In the genomic region with DNA sequence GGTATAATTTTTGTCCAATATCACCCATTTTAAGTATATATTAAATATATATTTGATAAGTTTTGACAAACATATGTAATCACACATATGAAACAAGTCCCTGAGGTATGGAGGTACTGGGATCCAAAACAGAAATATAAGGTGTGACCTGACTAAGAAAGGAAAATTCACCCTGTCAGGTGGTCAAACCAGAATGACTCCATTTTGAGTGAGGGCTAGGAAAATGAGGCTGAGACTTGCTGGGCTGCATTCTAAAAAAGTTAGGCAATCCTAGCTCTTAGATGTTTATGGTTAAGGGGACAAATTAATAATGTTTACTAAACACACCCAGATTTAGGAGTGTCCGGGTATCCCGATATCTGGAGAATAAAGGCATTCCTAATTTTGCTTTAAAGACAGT, we compare ENCODE assay signal across 25 cellular contexts. TPM values are rescaled to one million over a fixed set of nuclear protein-coding genes. Genes with fewer than 3 reads are reported as not detected.
A peak's percentile ranks its signal among the peaks of the same experiment; 100 is the strongest.
DNase-seq lines count a peak whose midpoint lies in the region; ATAC-seq, FAIRE-seq and TF ChIP-seq lines count a peak whose summit lies in the region.
"Had no signal": no experiment of that assay in that cellular context is flagged by ENCODE, and none has a peak within 500 bp of the region (broad histone marks: within the 10 kb centered on the region; RNA-seq: fewer than 3 reads in every experiment).

No MANE protein-coding gene starts in this region.

- H3K4me2 ChIP-seq in PC-9: peak overlapping the region; percentile 62
- H3K4me2 ChIP-seq in smooth muscle cell: no peak overlapping the region
- H3K4me2 ChIP-seq: A549; BLaER1 treated with 17β-estradiol and CSF1 and Interleukin-3, amounts not matched to agents 10 nM and 100 nM had no signal

- intact Hi-C loops in Caco-2 (cut with micrococcal nuclease; ENCODE audit: unreplicated experiment) (no loop called here), PC-9 (cut with micrococcal nuclease; ENCODE audit: unreplicated experiment) (loop anchor here (1.0 kb wide), 1 partner anchor 11 kb away; no protein-coding TSS in a partner anchor), left ventricle myocardium inferior (cut with micrococcal nuclease) (loop anchor here (10.0 kb wide), 1 partner anchor 63 kb away; no protein-coding TSS in a partner anchor)

- no peak for ATAC-seq in HG03442 (IDR thresholded peaks at IDR 0.05; ENCODE audit: unreplicated experiment)
- ATAC-seq: A549 had no signal

- H3K9ac ChIP-seq in smooth muscle cell (ENCODE audit: low read depth): no peak overlapping the region
- H3K9ac ChIP-seq: BLaER1 treated with 17β-estradiol and CSF1 and Interleukin-3, amounts not matched to agents 10 nM and 100 nM; GM23248 had no signal

- H3K4me1 ChIP-seq in Caco-2 (peaks cover 19% of the 10 kb centered on the region), PC-9 (replicated peaks; ENCODE audit: insufficient read depth) (peaks cover 40% of the 10 kb centered on the region), smooth muscle cell (ENCODE audit: low read depth) (no peaks in the 10 kb centered on the region), left ventricle myocardium inferior (peaks cover 9% of the 10 kb centered on the region)
- H3K4me1 ChIP-seq: A549, BE2C had no signal

- H3K27me3 Mint-ChIP-seq in Caco-2 (ENCODE audit: insufficient read depth, unreplicated experiment): no peaks in the 10 kb centered on the region

- no peak for TF ChIP-seq POLR2A in GM12891 (IDR thresholded peaks at IDR 0.05; ENCODE audit: low read depth, low read length)

- peak overlapping the region; percentile 53 for H3K4me3 Mint-ChIP-seq in Caco-2 (ENCODE audit: unreplicated experiment)
- H3K4me3 Mint-ChIP-seq: CD14-positive monocyte; CD4-positive, alpha-beta T cell; CD8-positive, alpha-beta memory T cell had no signal

- H2AFZ ChIP-seq in PC-9 (no peak overlapping the region), smooth muscle cell (ENCODE audit: low read depth) (no peak overlapping the region)
- H2AFZ ChIP-seq: GM23248 had no signal

- WGBS in smooth muscle cell (ENCODE audit: low lambda C conversion rate): 59% methylated on average over 2 of the region's 2 CpGs

- H3F3A ChIP-seq in PC-9 (ENCODE audit: insufficient read depth, low read depth): peaks cover 14% of the 10 kb centered on the region
- H3F3A ChIP-seq in smooth muscle cell (ENCODE audit: low read depth): no peaks in the 10 kb centered on the region

- BruUV-seq in Caco-2 (replicated peaks; lab: Mats Ljungman, UMichigan) (no TSS peak), PC-9 (replicated peaks; lab: Mats Ljungman, UMichigan) (no TSS peak)

- H3K27me3 ChIP-seq in Caco-2 (replicated peaks; ENCODE audit: control insufficient read depth, insufficient read depth, low read length): no peaks in the 10 kb centered on the region
- H3K27me3 ChIP-seq in PC-9 (ENCODE audit: insufficient read depth, low read depth): no peaks in the 10 kb centered on the region
- no peaks in the 10 kb centered on the region for H3K27me3 ChIP-seq in smooth muscle cell (ENCODE audit: low read depth)
- H3K27me3 ChIP-seq in left ventricle myocardium inferior (ENCODE audit: low read depth): peaks cover 5% of the 10 kb centered on the region
- H3K27me3 ChIP-seq: BE2C; BLaER1 treated with 17β-estradiol and CSF1 and Interleukin-3, amounts not matched to agents 10 nM and 100 nM had no signal

- H3K4me3 ChIP-seq in Caco-2 (ENCODE audit: low read depth, low read length) (no peak overlapping the region), PC-9 (peak overlapping the region; percentile 32; the same call in 1 of the 2 replicates), smooth muscle cell (no peak overlapping the region), left ventricle myocardium inferior (no peak overlapping the region)
- H3K4me3 ChIP-seq: A549; BLaER1 treated with 17β-estradiol and CSF1 and Interleukin-3, amounts not matched to agents 10 nM and 100 nM; GM23248 had no signal

- H3K36me3 Mint-ChIP-seq in Caco-2 (ENCODE audit: insufficient read depth, unreplicated experiment): peaks cover 13% of the 10 kb centered on the region

- no peaks in the 10 kb centered on the region for H3K36me3 ChIP-seq in Caco-2 (ENCODE audit: control insufficient read depth, insufficient read depth, low read length)
- no peaks in the 10 kb centered on the region for H3K36me3 ChIP-seq in PC-9 (ENCODE audit: low read depth)
- no peaks in the 10 kb centered on the region for H3K36me3 ChIP-seq in smooth muscle cell (ENCODE audit: low read depth)
- H3K36me3 ChIP-seq in left ventricle myocardium inferior: no peaks in the 10 kb centered on the region
- H3K36me3 ChIP-seq: BE2C; BLaER1 treated with 17β-estradiol and CSF1 and Interleukin-3, amounts not matched to agents 10 nM and 100 nM had no signal

- H3K79me2 ChIP-seq in PC-9 (ENCODE audit: low read depth) (no peaks in the 10 kb centered on the region), smooth muscle cell (ENCODE audit: low read depth) (no peaks in the 10 kb centered on the region)

- H3K9me2 ChIP-seq in PC-9 (ENCODE audit: insufficient read depth): no peaks in the 10 kb centered on the region

- peak overlapping the region; percentile 59 for H3K27ac ChIP-seq in PC-9
- peak overlapping the region; percentile 15 for H3K27ac ChIP-seq in epithelial cell of prostate
- peak overlapping the region; percentile 78 for H3K27ac ChIP-seq in smooth muscle cell (ENCODE audit: low read depth)
- H3K27ac ChIP-seq in left ventricle myocardium inferior (replicated peaks): no peak overlapping the region
- H3K27ac ChIP-seq: A549; BLaER1 treated with 17β-estradiol and CSF1 and Interleukin-3, amounts not matched to agents 10 nM and 100 nM; GM23248 had no signal

- H3K9me3 ChIP-seq in Caco-2 (no peaks in the 10 kb centered on the region), PC-9 (ENCODE audit: insufficient read depth, low read depth) (peaks cover 9% of the 10 kb centered on the region; the same call in 1 of the 2 replicates), smooth muscle cell (replicated peaks; ENCODE audit: low read depth) (no peaks in the 10 kb centered on the region), left ventricle myocardium inferior (replicated peaks) (no peaks in the 10 kb centered on the region)
- H3K9me3 ChIP-seq: A549, BE2C had no signal

- TF ChIP-seq CTCF in Caco-2 (IDR thresholded peaks at IDR 0.05; ENCODE audit: insufficient read depth in 1 of 2, low read depth in 1 of 2, low read length in 1 of 2, severe bottlenecking in 1 of 2, unreplicated experiment in 1 of 2): no peak
- TF ChIP-seq CTCF in PC-9 (conservative IDR thresholded peaks at IDR 0.05): no peak
- TF ChIP-seq CTCF in smooth muscle cell (IDR thresholded peaks at IDR 0.05; ENCODE audit: borderline replicate concordance, insufficient read depth, poor library complexity, severe bottlenecking): no peak
- no peak for TF ChIP-seq CTCF in left ventricle myocardium inferior (IDR thresholded peaks at IDR 0.05; ENCODE audit: borderline replicate concordance)

- H4K20me1 ChIP-seq in PC-9 (ENCODE audit: insufficient read depth) (no peaks in the 10 kb centered on the region), smooth muscle cell (ENCODE audit: low read depth) (no peaks in the 10 kb centered on the region)
- H4K20me1 ChIP-seq: BLaER1 treated with 17β-estradiol and CSF1 and Interleukin-3, amounts not matched to agents 10 nM and 100 nM had no signal

- H3K27ac Mint-ChIP-seq in Caco-2 (ENCODE audit: unreplicated experiment): peak overlapping the region; percentile 53
- H3K27ac Mint-ChIP-seq: CD14-positive monocyte; CD4-positive, alpha-beta T cell; CD8-positive, alpha-beta memory T cell had no signal

- peak in 1 of 2 experiments; percentile 54 for DNase-seq in Caco-2
- peak; percentile 41 to 89 for DNase-seq in PC-9
- DNase-seq in epithelial cell of prostate (ENCODE audit: low read depth, low spot score): no peak
- no peak for DNase-seq in smooth muscle cell (lab: John Stamatoyannopoulos, UW; ENCODE audit: unreplicated experiment)
- DNase-seq in GM12891 (ENCODE audit: insufficient read length, low spot score): no peak
- DNase-seq in left ventricle myocardium inferior: no peak
- DNase-seq: 8988T; ACHN; AML-193; BE2C; Calu3; CD4-positive, alpha-beta T cell; CD8-positive, alpha-beta memory T cell; DMS53; DMS79 treated with DMSO at 0.1 percent for 48 hours; GF-D8; GM23248; H7; HCEC 1CT had no signal

- FAIRE-seq in GM12891 (lab: Jason Lieb, UNC): no peak
- FAIRE-seq: A549, GM12892, H1 had no signal

- POLR2A ChIA-PET in Caco-2 (lab: Charles Lee) (interaction anchor here (0.7 kb wide), 1 partner anchor 12 kb away, joined by 3 read pairs; a partner anchor contains a TSS), PC-9 (lab: Charles Lee; ENCODE audit: unreplicated experiment) (interaction anchor here (0.6 kb wide), 1 partner anchor 32 kb away, joined by 3 read pairs; no protein-coding TSS in a partner anchor)

- H3K4me1 Mint-ChIP-seq in Caco-2 (ENCODE audit: low read depth, unreplicated experiment): peaks cover 22% of the 10 kb centered on the region
- H3K4me1 Mint-ChIP-seq: CD14-positive monocyte; CD8-positive, alpha-beta memory T cell had no signal

- H3K9me3 Mint-ChIP-seq in Caco-2 (ENCODE audit: unreplicated experiment): no peaks in the 10 kb centered on the region
- H3K9me3 Mint-ChIP-seq: CD4-positive, alpha-beta T cell had no signal

- CTCF ChIA-PET in Caco-2 (lab: Charles Lee): interaction anchor here (1.5 kb wide), 1 partner anchor 11 kb away, joined by 5 read pairs; a partner anchor contains a TSS
- CTCF ChIA-PET in PC-9 (lab: Charles Lee): no interaction called here

TF ChIP-seq in GM12891, 5 proteins besides CTCF, POLR2A, EP300 and RAD21:
- TF ChIP-seq PAX5 (IDR thresholded peaks at IDR 0.05; ENCODE audit: insufficient read depth, low read length, severe bottlenecking) (no peak), POU2F2 (IDR thresholded peaks at IDR 0.05; ENCODE audit: low read depth, low read length) (no peak), TAF1 (IDR thresholded peaks at IDR 0.05; ENCODE audit: low read depth, low read length) (no peak), POLR2AphosphoS5 (IDR thresholded peaks at IDR 0.05; ENCODE audit: low read depth, low read length) (no peak), SPI1 (IDR thresholded peaks at IDR 0.05; ENCODE audit: low read depth, low read length) (no peak)

RNA-seq across cellular contexts. Expression of a gene that starts 11.6 kb away (rescaled TPM):
- total RNA-seq in Caco-2 (2022): 28.7 and 31.5 TPM in 2 replicates
- 3.9 and 4.9 TPM in 2 replicates for total RNA-seq in PC-9 (2021)
- 59.4 and 65.2 TPM in 2 replicates for total RNA-seq in smooth muscle cell
- polyA plus RNA-seq in smooth muscle cell: 12.3 and 15.1 TPM in 2 replicates
- polyA plus RNA-seq in GM12891 (2012; ENCODE audit: low read depth, missing spikeins): 0.90 TPM
- 16.6 TPM for total RNA-seq in left ventricle myocardium inferior

Comparison
In these comparisons a context has a peak if more than half of its experiments do, and no peak if none do; other contexts are left out.
1. DNase-seq: peak in PC-9 (2 of 2); none in epithelial cell of prostate (single experiment), smooth muscle cell (single experiment), GM12891 (single experiment) and left ventricle myocardium inferior (single experiment).